ENCODE assay signal across 1 cellular context in genomic region chr16:5709889-5710288, GRCh38.
TF ChIP-seq lines count a peak whose summit lies in the region.

No MANE protein-coding gene starts in this region.

TF ChIP-seq in GM23338, 12 proteins besides CTCF, POLR2A, EP300 and RAD21:
- TF ChIP-seq, protein P1, sequence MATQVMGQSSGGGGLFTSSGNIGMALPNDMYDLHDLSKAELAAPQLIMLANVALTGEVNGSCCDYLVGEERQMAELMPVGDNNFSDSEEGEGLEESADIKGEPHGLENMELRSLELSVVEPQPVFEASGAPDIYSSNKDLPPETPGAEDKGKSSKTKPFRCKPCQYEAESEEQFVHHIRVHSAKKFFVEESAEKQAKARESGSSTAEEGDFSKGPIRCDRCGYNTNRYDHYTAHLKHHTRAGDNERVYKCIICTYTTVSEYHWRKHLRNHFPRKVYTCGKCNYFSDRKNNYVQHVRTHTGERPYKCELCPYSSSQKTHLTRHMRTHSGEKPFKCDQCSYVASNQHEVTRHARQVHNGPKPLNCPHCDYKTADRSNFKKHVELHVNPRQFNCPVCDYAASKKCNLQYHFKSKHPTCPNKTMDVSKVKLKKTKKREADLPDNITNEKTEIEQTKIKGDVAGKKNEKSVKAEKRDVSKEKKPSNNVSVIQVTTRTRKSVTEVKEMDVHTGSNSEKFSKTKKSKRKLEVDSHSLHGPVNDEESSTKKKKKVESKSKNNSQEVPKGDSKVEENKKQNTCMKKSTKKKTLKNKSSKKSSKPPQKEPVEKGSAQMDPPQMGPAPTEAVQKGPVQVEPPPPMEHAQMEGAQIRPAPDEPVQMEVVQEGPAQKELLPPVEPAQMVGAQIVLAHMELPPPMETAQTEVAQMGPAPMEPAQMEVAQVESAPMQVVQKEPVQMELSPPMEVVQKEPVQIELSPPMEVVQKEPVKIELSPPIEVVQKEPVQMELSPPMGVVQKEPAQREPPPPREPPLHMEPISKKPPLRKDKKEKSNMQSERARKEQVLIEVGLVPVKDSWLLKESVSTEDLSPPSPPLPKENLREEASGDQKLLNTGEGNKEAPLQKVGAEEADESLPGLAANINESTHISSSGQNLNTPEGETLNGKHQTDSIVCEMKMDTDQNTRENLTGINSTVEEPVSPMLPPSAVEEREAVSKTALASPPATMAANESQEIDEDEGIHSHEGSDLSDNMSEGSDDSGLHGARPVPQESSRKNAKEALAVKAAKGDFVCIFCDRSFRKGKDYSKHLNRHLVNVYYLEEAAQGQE (IDR thresholded peaks at IDR 0.05; ENCODE audit: unreplicated experiment): peak; percentile 73
- TF ChIP-seq STAT1 (IDR thresholded peaks at IDR 0.05; ENCODE audit: unreplicated experiment): no peak
- TF ChIP-seq JUNB (IDR thresholded peaks at IDR 0.05; ENCODE audit: unreplicated experiment): no peak
- TF ChIP-seq ZNF114 (CRISPR knock-in tag; IDR thresholded peaks at IDR 0.05): no peak
- no peak for TF ChIP-seq ZNF331 (CRISPR knock-in tag; IDR thresholded peaks at IDR 0.05; ENCODE audit: low read depth)
- no peak for TF ChIP-seq POLR2AphosphoS5 (IDR thresholded peaks at IDR 0.05; ENCODE audit: low read depth)
- no peak for TF ChIP-seq CREB1 (CRISPR knock-in tag; IDR thresholded peaks at IDR 0.05; ENCODE audit: low read depth)
- TF ChIP-seq ZNF462 (CRISPR knock-in tag; IDR thresholded peaks at IDR 0.05): no peak
